2 cellular contexts compared by ENCODE assay signal in the genomic region with DNA sequence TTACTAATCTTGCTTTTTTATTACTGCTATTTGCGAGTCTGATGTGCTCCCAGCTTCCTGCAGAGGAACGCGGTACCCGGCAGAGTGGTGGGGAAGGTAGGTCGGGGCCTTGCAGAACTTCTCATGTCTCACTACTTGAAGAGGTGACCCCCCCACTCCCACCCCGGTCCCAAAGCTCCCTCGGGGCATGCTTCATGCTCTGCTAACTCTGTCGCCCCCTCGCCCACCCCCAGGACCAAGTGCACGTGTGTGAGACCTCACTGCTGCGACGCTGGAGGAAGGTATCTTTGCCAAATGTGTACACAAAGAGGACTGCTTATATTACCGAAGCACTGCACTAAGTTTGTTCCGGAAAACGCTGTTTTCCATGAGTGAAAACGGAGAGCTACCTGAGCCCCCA.
TF ChIP-seq lines count a peak whose summit lies in the region.

No MANE protein-coding gene starts in this region.

TF ChIP-seq in GM23338, 12 proteins besides CTCF, POLR2A, EP300 and RAD21:
- TF ChIP-seq ZNF114 (CRISPR knock-in tag; IDR thresholded peaks at IDR 0.05), result no peak
- TF ChIP-seq JUNB (IDR thresholded peaks at IDR 0.05; ENCODE audit: unreplicated experiment), result no peak
- no peak for TF ChIP-seq STAT1 (IDR thresholded peaks at IDR 0.05; ENCODE audit: unreplicated experiment)
- no peak for TF ChIP-seq ZNF331 (CRISPR knock-in tag; IDR thresholded peaks at IDR 0.05; ENCODE audit: low read depth)

TF ChIP-seq in H1, 55 proteins besides CTCF, POLR2A, EP300 and RAD21:
- no peak for TF ChIP-seq POU5F1 (IDR thresholded peaks at IDR 0.05; ENCODE audit: low read depth, low read length)
- no peak for TF ChIP-seq BRCA1 (IDR thresholded peaks at IDR 0.05; ENCODE audit: low read depth, low read length)
- TF ChIP-seq GTF2F1 (IDR thresholded peaks at IDR 0.05; ENCODE audit: borderline replicate concordance, low read depth, low read length), result no peak
- no peak for TF ChIP-seq HDAC6 (IDR thresholded peaks at IDR 0.05; ENCODE audit: low read depth, low read length)
- TF ChIP-seq HDAC2 (IDR thresholded peaks at IDR 0.05; ENCODE audit: borderline replicate concordance in 1 of 2, low read depth in 2 of 2, low read length in 2 of 2), result no peak
- TF ChIP-seq NANOG (IDR thresholded peaks at IDR 0.05; ENCODE audit: insufficient read depth, low read depth, low read length, poor library complexity, severe bottlenecking), result no peak
- no peak for TF ChIP-seq CTBP2 (IDR thresholded peaks at IDR 0.05; ENCODE audit: borderline replicate concordance, insufficient read depth, insufficient read length, low read length)
- TF ChIP-seq RBBP5 (IDR thresholded peaks at IDR 0.05; ENCODE audit: borderline replicate concordance, low read depth, low read length), result no peak
- TF ChIP-seq, protein P1, sequence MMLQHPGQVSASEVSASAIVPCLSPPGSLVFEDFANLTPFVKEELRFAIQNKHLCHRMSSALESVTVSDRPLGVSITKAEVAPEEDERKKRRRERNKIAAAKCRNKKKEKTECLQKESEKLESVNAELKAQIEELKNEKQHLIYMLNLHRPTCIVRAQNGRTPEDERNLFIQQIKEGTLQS (IDR thresholded peaks at IDR 0.05; ENCODE audit: insufficient read depth, low read depth, low read length), result no peak
- no peak for TF ChIP-seq YY1 (IDR thresholded peaks at IDR 0.05; ENCODE audit: low read depth, low read length)
